In the genomic region with DNA sequence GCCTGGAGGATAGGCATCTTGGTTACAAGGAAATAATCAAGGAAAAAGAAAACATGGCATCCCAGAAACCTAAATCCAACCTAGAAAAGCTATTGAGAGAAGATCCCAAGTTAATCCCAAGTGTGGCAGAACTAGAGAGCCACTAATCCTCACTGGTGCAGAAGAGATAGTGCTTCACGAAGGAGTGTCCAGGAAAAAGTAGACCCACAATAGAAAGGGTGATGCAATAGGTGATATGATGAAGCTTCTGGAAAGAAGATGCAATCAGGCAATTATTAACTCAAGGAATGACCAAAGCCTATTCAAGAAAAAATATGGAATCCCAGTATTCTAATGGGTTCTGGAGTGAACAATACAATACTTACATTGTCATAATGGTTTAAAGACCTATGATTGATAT, we compare ENCODE assay signal across 23 cellular contexts.
A peak's percentile ranks its signal among the peaks of the same experiment; 100 is the strongest.
DNase-seq lines count a peak whose midpoint lies in the region; ATAC-seq, FAIRE-seq and TF ChIP-seq lines count a peak whose summit lies in the region.
"Had no signal": no experiment of that assay in that cellular context is flagged by ENCODE, and none has a peak within 500 bp of the region (broad histone marks: within the 10 kb centered on the region; RNA-seq: fewer than 3 reads in every experiment).

No MANE protein-coding gene starts in this region.

- no peak for DNase-seq in PC-3
- DNase-seq in K562 (ENCODE audit: extremely low read depth in 1 of 4, low spot score in 3 of 4) = no peak
- peak; percentile 23 for DNase-seq in kidney glomerular epithelial cell (lab: John Stamatoyannopoulos, UW)
- no peak for DNase-seq in BE2C
- DNase-seq in activated CD4-positive, alpha-beta memory T cell treated with anti-CD3 and anti-CD28 coated beads for 36 hours = no peak
- DNase-seq in left lung = no peak
- no peak for DNase-seq in activated naive CD4-positive, alpha-beta T cell (lab: John Stamatoyannopoulos, UW)
- DNase-seq: CD4-positive, CD25-positive, alpha-beta regulatory T cell; DMS153; DND-41; GM23248; H7; KBM-7; MV-4-11; NCI-H1105; NCI-H1436 treated with DMSO at 0.1 percent for 48 hours; NCI-H187 treated with DMSO at 0.1 percent for 48 hours; NCI-H524; NCI-H748 treated with DMSO at 0.1 percent for 48 hours; NK-92 treated with Interleukin-12 subunit alpha and Interleukin-12 subunit beta, amount 100 ng/mL, for 24 hours; RPMI8226; SHP77 had no signal

- POLR2A ChIA-PET in PC-3 (lab: Charles Lee; ENCODE audit: unreplicated experiment) (no interaction called here), K562 (lab: Yijun Ruan, JAX) (interaction anchor here (1.0 kb wide), 1 partner anchor 24 kb away, joined by 3 read pairs; no protein-coding TSS in a partner anchor)
- POLR2A ChIA-PET in activated CD4-positive, alpha-beta memory T cell treated with anti-CD3 and anti-CD28 coated beads for 36 hours (lab: Charles Lee) = no interaction called here

- BruUV-seq in PC-3 (replicated peaks; lab: Mats Ljungman, UMichigan) (no TSS peak), K562 (replicated peaks; lab: Mats Ljungman, UMichigan) (no TSS peak)

- H3K27ac Mint-ChIP-seq in activated CD4-positive, alpha-beta memory T cell treated with anti-CD3 and anti-CD28 coated beads for 36 hours = no peak overlapping the region

- TF ChIP-seq CTCF in PC-3 (conservative IDR thresholded peaks at IDR 0.05; ENCODE audit: low read depth, low read length) = no peak
- no peak for TF ChIP-seq CTCF in K562 (IDR thresholded peaks at IDR 0.05 in 2 of 3, conservative IDR thresholded peaks at IDR 0.05 in 1 of 3; ENCODE audit: insufficient read depth in 2 of 3, low read depth in 1 of 3, low read length in 3 of 3)
- TF ChIP-seq CTCF in BE2C (IDR thresholded peaks at IDR 0.05; ENCODE audit: low read depth, low read length) = no peak
- TF ChIP-seq CTCF in left lung (IDR thresholded peaks at IDR 0.05) = no peak

- no peaks in the 10 kb centered on the region for H3K9me3 Mint-ChIP-seq in activated CD4-positive, alpha-beta memory T cell treated with anti-CD3 and anti-CD28 coated beads for 36 hours

- no peaks in the 10 kb centered on the region for H3F3A ChIP-seq in PC-3 (ENCODE audit: low read length, unreplicated experiment)

- H3K9me3 ChIP-seq in PC-3 (ENCODE audit: low read length) = no peaks in the 10 kb centered on the region
- H3K9me3 ChIP-seq in K562 (replicated peaks; ENCODE audit: control insufficient read depth, insufficient read depth, low read depth, low read length) = no peaks in the 10 kb centered on the region
- no peaks in the 10 kb centered on the region; the same call in 1 of the 2 replicates for H3K9me3 ChIP-seq in BE2C
- H3K9me3 ChIP-seq in left lung = no peaks in the 10 kb centered on the region

- H3K4me2 ChIP-seq in PC-3 (ENCODE audit: low read length) (no peak overlapping the region), K562 (ENCODE audit: insufficient read depth, low read length) (no peak overlapping the region)

- in situ Hi-C loops in K562 (cut with MboI) = loop anchor here (5.0 kb wide), 1 partner anchor 524 kb away; no protein-coding TSS in a partner anchor

- no peak overlapping the region for H3K9ac ChIP-seq in PC-3 (ENCODE audit: low read length)
- H3K9ac ChIP-seq in K562 (ENCODE audit: insufficient read depth in 1 of 2, low read depth in 2 of 2, low read length in 2 of 2) = no peak overlapping the region
- H3K9ac ChIP-seq: GM23248 had no signal

- peaks cover 10% of the 10 kb centered on the region for H3K4me1 Mint-ChIP-seq in activated CD4-positive, alpha-beta memory T cell treated with anti-CD3 and anti-CD28 coated beads for 36 hours (ENCODE audit: low read depth)

- H3K27me3 ChIP-seq in PC-3 (ENCODE audit: low read length) (no peaks in the 10 kb centered on the region), K562 (ENCODE audit: control insufficient read depth in 2 of 2, insufficient read depth in 2 of 2, low read length in 2 of 2) (no peaks in the 10 kb centered on the region), BE2C (no peaks in the 10 kb centered on the region), left lung (no peaks in the 10 kb centered on the region)

- no peaks in the 10 kb centered on the region for H3K9me1 ChIP-seq in K562 (ENCODE audit: control insufficient read depth, insufficient read depth, low read length)

- 0% methylated on average over 1 of the region's 1 CpG for WGBS in K562 (ENCODE audit: insufficient coverage, low coverage, missing lambda C conversion rate)

- peaks cover 27% of the 10 kb centered on the region for H3K4me1 ChIP-seq in PC-3 (ENCODE audit: insufficient read depth, low read length)
- no peaks in the 10 kb centered on the region; a peak in 1 of 5 replicates for H3K4me1 ChIP-seq in K562 (replicated peaks in 1 of 2; ENCODE audit: control insufficient read depth in 2 of 2, insufficient read depth in 2 of 2, low read length in 2 of 2)
- H3K4me1 ChIP-seq in BE2C = no peaks in the 10 kb centered on the region
- no peaks in the 10 kb centered on the region for H3K4me1 ChIP-seq in left lung

- no peak for TF ChIP-seq POLR2A in K562 (conservative IDR thresholded peaks at IDR 0.05)

- TF ChIP-seq RAD21 in K562 (CRISPR knock-in tag; conservative IDR thresholded peaks at IDR 0.05 in 1 of 2, IDR thresholded peaks at IDR 0.05 in 1 of 2) = no peak

- H3K4me3 ChIP-seq in PC-3 (ENCODE audit: low read length) = no peak overlapping the region
- no peak overlapping the region for H3K4me3 ChIP-seq in K562
- H3K4me3 ChIP-seq in BE2C (ENCODE audit: low read depth, low read length) = no peak overlapping the region
- no peak overlapping the region for H3K4me3 ChIP-seq in left lung
- H3K4me3 ChIP-seq: GM23248 had no signal

- CTCF ChIA-PET in PC-3 (lab: Charles Lee) = no interaction called here
- CTCF ChIA-PET in K562 (lab: Yijun Ruan, JAX; ENCODE audit: low intra/inter-chr PET ratio) = no interaction called here
- CTCF ChIA-PET in activated CD4-positive, alpha-beta memory T cell treated with anti-CD3 and anti-CD28 coated beads for 36 hours (lab: Charles Lee) = no interaction called here

- TF ChIP-seq EP300 in K562 (IDR thresholded peaks at IDR 0.05; ENCODE audit: low read length) = peak; percentile 39; the same call in 1 of the 2 replicates

- no peak overlapping the region for H3K4me3 Mint-ChIP-seq in activated CD4-positive, alpha-beta memory T cell treated with anti-CD3 and anti-CD28 coated beads for 36 hours
- H3K4me3 Mint-ChIP-seq: CD4-positive, CD25-positive, alpha-beta regulatory T cell had no signal

- peak overlapping the region; percentile 76 for H3K27ac ChIP-seq in PC-3 (ENCODE audit: low read length)
- H3K27ac ChIP-seq in K562 (ENCODE audit: extremely low read depth, low read depth, low read length) = no peak overlapping the region
- no peak overlapping the region for H3K27ac ChIP-seq in left lung
- H3K27ac ChIP-seq: GM23248 had no signal

- intact Hi-C loops in PC-3 (cut with micrococcal nuclease) (no loop called here), K562 (cut with micrococcal nuclease) (loop anchor here (5.0 kb wide), 1 partner anchor 199 kb away; the partner anchor contains the start of gene LIPC), left lung (cut with DNase I) (no loop called here)
- intact Hi-C loops in activated CD4-positive, alpha-beta memory T cell treated with anti-CD3 and anti-CD28 coated beads for 36 hours (cut with micrococcal nuclease) = no loop called here

- H3K9me2 ChIP-seq in PC-3 (replicated peaks; ENCODE audit: low read length) = no peaks in the 10 kb centered on the region

- H3K36me3 Mint-ChIP-seq in activated CD4-positive, alpha-beta memory T cell treated with anti-CD3 and anti-CD28 coated beads for 36 hours = no peaks in the 10 kb centered on the region
- H3K36me3 Mint-ChIP-seq: CD4-positive, CD25-positive, alpha-beta regulatory T cell had no signal

- ATAC-seq in PC-3 (no peak), K562 (no peak), left lung (no peak)

- H2AFZ ChIP-seq in PC-3 (ENCODE audit: low read length) (no peak overlapping the region), K562 (ENCODE audit: low read depth, low read length) (no peak overlapping the region)
- H2AFZ ChIP-seq: GM23248 had no signal

- no peak for FAIRE-seq in K562 (lab: Jason Lieb, UNC)
- FAIRE-seq: GM12892 had no signal

- peaks cover 17% of the 10 kb centered on the region for H3K27me3 Mint-ChIP-seq in activated CD4-positive, alpha-beta memory T cell treated with anti-CD3 and anti-CD28 coated beads for 36 hours

- H4K20me1 ChIP-seq in PC-3 (ENCODE audit: low read length) (no peaks in the 10 kb centered on the region), K562 (replicated peaks; ENCODE audit: control insufficient read depth, insufficient read depth, low read length) (no peaks in the 10 kb centered on the region)

- H3K79me2 ChIP-seq in PC-3 (ENCODE audit: low read length) = no peaks in the 10 kb centered on the region
- no peaks in the 10 kb centered on the region for H3K79me2 ChIP-seq in K562 (ENCODE audit: control insufficient read depth, insufficient read depth, low read length)

- H3K36me3 ChIP-seq in PC-3 (ENCODE audit: low read depth, low read length) (no peaks in the 10 kb centered on the region), K562 (ENCODE audit: control insufficient read depth, insufficient read depth, low read length) (no peaks in the 10 kb centered on the region), BE2C (no peaks in the 10 kb centered on the region), left lung (no peaks in the 10 kb centered on the region)

TF ChIP-seq in K562, 482 proteins besides CTCF, POLR2A, EP300 and RAD21 (continues in another document):
- no peak for TF ChIP-seq ZBTB12 (CRISPR knock-in tag; IDR thresholded peaks at IDR 0.05)
- 0 out of 2 replicates have a peak, but pooled peaks have one; percentile 48 for TF ChIP-seq CEBPG (CRISPR knock-in tag; IDR thresholded peaks at IDR 0.05)
- peak; percentile 96 to 98 for TF ChIP-seq CEBPG (tag; conservative IDR thresholded peaks at IDR 0.05 in 1 of 2, IDR thresholded peaks at IDR 0.05 in 1 of 2)
- TF ChIP-seq CEBPB (tag; IDR thresholded peaks at IDR 0.05) = peak; percentile 69
- TF ChIP-seq ZNF583 (CRISPR knock-in tag; IDR thresholded peaks at IDR 0.05) = no peak
- TF ChIP-seq, protein P1, sequence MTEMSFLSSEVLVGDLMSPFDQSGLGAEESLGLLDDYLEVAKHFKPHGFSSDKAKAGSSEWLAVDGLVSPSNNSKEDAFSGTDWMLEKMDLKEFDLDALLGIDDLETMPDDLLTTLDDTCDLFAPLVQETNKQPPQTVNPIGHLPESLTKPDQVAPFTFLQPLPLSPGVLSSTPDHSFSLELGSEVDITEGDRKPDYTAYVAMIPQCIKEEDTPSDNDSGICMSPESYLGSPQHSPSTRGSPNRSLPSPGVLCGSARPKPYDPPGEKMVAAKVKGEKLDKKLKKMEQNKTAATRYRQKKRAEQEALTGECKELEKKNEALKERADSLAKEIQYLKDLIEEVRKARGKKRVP (CRISPR knock-in tag; IDR thresholded peaks at IDR 0.05) = peak; percentile 81
